Comparison of ENCODE assay signal across 1 cellular context in genomic region chr11:19723572-19724342, GRCh38.
TF ChIP-seq lines count a peak whose summit lies in the region.

No MANE protein-coding gene starts in this region.

TF ChIP-seq in IMR-90, 13 proteins besides CTCF, POLR2A, EP300 and RAD21 (continued from another document):
- 0 out of 2 replicates have a peak, but pooled peaks have one; percentile 7 for TF ChIP-seq USF2 (IDR thresholded peaks at IDR 0.05; ENCODE audit: low read depth, low read length)
- no peak for TF ChIP-seq CHD1 (IDR thresholded peaks at IDR 0.05; ENCODE audit: low read depth, low read length)
- no peak for TF ChIP-seq RFX5 (IDR thresholded peaks at IDR 0.05; ENCODE audit: low read depth, low read length)
